In genomic region chr12:67268896-67269631, GRCh38 we compare ENCODE assay signal across 1 cellular context.
TF ChIP-seq lines count a peak whose summit lies in the region.

Gene CAND1 (plus strand): TSS chr12:67269358. CDS start chr12:67269718, 360 bp downstream.

TF ChIP-seq in HepG2, 621 proteins besides CTCF, POLR2A, EP300 and RAD21 (continued from another document and continues in another):
- TF ChIP-seq, protein P1, sequence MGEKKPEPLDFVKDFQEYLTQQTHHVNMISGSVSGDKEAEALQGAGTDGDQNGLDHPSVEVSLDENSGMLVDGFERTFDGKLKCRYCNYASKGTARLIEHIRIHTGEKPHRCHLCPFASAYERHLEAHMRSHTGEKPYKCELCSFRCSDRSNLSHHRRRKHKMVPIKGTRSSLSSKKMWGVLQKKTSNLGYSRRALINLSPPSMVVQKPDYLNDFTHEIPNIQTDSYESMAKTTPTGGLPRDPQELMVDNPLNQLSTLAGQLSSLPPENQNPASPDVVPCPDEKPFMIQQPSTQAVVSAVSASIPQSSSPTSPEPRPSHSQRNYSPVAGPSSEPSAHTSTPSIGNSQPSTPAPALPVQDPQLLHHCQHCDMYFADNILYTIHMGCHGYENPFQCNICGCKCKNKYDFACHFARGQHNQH (CRISPR knock-in tag; IDR thresholded peaks at IDR 0.05): peak; percentile 66
- TF ChIP-seq ZFP62 (CRISPR knock-in tag; IDR thresholded peaks at IDR 0.05): no peak
- TF ChIP-seq ZNF670 (CRISPR knock-in tag; IDR thresholded peaks at IDR 0.05; ENCODE audit: borderline replicate concordance): peak; percentile 88; the same call in 1 of the 2 replicates
- peak; percentile 91; the same call in 1 of the 2 replicates for TF ChIP-seq SAFB2 (CRISPR knock-in tag; IDR thresholded peaks at IDR 0.05; ENCODE audit: borderline replicate concordance, low read depth)
- 0 out of 2 replicates have a peak, but pooled peaks have one; percentile 23 for TF ChIP-seq IRX3 (CRISPR knock-in tag; IDR thresholded peaks at IDR 0.05; ENCODE audit: borderline replicate concordance, low read depth)
- TF ChIP-seq, protein P2, sequence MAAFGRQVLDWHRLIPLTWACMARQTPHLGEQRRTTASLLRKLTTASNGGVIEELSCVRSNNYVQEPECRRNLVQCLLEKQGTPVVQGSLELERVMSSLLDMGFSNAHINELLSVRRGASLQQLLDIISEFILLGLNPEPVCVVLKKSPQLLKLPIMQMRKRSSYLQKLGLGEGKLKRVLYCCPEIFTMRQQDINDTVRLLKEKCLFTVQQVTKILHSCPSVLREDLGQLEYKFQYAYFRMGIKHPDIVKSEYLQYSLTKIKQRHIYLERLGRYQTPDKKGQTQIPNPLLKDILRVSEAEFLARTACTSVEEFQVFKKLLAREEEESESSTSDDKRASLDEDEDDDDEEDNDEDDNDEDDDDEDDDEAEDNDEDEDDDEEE (CRISPR knock-in tag; IDR thresholded peaks at IDR 0.05): peak; percentile 78; the same call in 1 of the 2 replicates
- peak; percentile 63; the same call in 1 of the 2 replicates for TF ChIP-seq NCOR1 (IDR thresholded peaks at IDR 0.05; ENCODE audit: borderline replicate concordance, low read length)
- TF ChIP-seq ZNF362 (CRISPR knock-in tag; IDR thresholded peaks at IDR 0.05; ENCODE audit: borderline replicate concordance): peak; percentile 99
- TF ChIP-seq RORA (CRISPR knock-in tag; IDR thresholded peaks at IDR 0.05): no peak
- peak; percentile 85 for TF ChIP-seq SP5 (CRISPR knock-in tag; IDR thresholded peaks at IDR 0.05; ENCODE audit: borderline replicate concordance, low read depth)
- TF ChIP-seq ZHX1 (CRISPR knock-in tag; IDR thresholded peaks at IDR 0.05; ENCODE audit: low read depth): peak; percentile 69; the same call in 1 of the 2 replicates
- 0 out of 2 replicates have a peak, but pooled peaks have one; percentile 79 for TF ChIP-seq XBP1 (CRISPR knock-in tag; IDR thresholded peaks at IDR 0.05)
- TF ChIP-seq FOXK1 (CRISPR knock-in tag; IDR thresholded peaks at IDR 0.05; ENCODE audit: borderline replicate concordance, low read depth): peak; percentile 88; the same call in 1 of the 2 replicates
- peak; percentile 95 for TF ChIP-seq SP2 (CRISPR knock-in tag; IDR thresholded peaks at IDR 0.05)
- peak; percentile 79; the same call in 1 of the 2 replicates for TF ChIP-seq SP1 (IDR thresholded peaks at IDR 0.05)
- peak; percentile 68 for TF ChIP-seq SP1 (CRISPR knock-in tag; IDR thresholded peaks at IDR 0.05)
- 0 out of 2 replicates have a peak, but pooled peaks have one; percentile 71 for TF ChIP-seq MTF1 (CRISPR knock-in tag; IDR thresholded peaks at IDR 0.05)
- TF ChIP-seq, protein P3, sequence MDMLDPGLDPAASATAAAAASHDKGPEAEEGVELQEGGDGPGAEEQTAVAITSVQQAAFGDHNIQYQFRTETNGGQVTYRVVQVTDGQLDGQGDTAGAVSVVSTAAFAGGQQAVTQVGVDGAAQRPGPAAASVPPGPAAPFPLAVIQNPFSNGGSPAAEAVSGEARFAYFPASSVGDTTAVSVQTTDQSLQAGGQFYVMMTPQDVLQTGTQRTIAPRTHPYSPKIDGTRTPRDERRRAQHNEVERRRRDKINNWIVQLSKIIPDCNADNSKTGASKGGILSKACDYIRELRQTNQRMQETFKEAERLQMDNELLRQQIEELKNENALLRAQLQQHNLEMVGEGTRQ (IDR thresholded peaks at IDR 0.05; ENCODE audit: low read depth, low read length): no peak
- TF ChIP-seq, protein P3 (CRISPR knock-in tag; IDR thresholded peaks at IDR 0.05; ENCODE audit: borderline replicate concordance): peak; percentile 57; the same call in 1 of the 2 replicates
- peak; percentile 60; the same call in 1 of the 2 replicates for TF ChIP-seq FOXK2 (IDR thresholded peaks at IDR 0.05)
- 0 out of 2 replicates have a peak, but pooled peaks have one; percentile 67 for TF ChIP-seq STAT6 (CRISPR knock-in tag; IDR thresholded peaks at IDR 0.05; ENCODE audit: borderline replicate concordance)
- TF ChIP-seq, protein P4, sequence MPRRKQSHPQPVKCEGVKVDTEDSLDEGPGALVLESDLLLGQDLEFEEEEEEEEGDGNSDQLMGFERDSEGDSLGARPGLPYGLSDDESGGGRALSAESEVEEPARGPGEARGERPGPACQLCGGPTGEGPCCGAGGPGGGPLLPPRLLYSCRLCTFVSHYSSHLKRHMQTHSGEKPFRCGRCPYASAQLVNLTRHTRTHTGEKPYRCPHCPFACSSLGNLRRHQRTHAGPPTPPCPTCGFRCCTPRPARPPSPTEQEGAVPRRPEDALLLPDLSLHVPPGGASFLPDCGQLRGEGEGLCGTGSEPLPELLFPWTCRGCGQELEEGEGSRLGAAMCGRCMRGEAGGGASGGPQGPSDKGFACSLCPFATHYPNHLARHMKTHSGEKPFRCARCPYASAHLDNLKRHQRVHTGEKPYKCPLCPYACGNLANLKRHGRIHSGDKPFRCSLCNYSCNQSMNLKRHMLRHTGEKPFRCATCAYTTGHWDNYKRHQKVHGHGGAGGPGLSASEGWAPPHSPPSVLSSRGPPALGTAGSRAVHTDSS (CRISPR knock-in tag; conservative IDR thresholded peaks at IDR 0.05): no peak
- TF ChIP-seq, protein P5, sequence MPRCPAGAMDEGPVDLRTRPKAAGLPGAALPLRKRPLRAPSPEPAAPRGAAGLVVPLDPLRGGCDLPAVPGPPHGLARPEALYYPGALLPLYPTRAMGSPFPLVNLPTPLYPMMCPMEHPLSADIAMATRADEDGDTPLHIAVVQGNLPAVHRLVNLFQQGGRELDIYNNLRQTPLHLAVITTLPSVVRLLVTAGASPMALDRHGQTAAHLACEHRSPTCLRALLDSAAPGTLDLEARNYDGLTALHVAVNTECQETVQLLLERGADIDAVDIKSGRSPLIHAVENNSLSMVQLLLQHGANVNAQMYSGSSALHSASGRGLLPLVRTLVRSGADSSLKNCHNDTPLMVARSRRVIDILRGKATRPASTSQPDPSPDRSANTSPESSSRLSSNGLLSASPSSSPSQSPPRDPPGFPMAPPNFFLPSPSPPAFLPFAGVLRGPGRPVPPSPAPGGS (CRISPR knock-in tag; IDR thresholded peaks at IDR 0.05): peak; percentile 63; the same call in 1 of the 2 replicates
- TF ChIP-seq SNAPC2 (CRISPR knock-in tag; IDR thresholded peaks at IDR 0.05): peak; percentile 34; the same call in 1 of the 2 replicates
- TF ChIP-seq, protein P6, sequence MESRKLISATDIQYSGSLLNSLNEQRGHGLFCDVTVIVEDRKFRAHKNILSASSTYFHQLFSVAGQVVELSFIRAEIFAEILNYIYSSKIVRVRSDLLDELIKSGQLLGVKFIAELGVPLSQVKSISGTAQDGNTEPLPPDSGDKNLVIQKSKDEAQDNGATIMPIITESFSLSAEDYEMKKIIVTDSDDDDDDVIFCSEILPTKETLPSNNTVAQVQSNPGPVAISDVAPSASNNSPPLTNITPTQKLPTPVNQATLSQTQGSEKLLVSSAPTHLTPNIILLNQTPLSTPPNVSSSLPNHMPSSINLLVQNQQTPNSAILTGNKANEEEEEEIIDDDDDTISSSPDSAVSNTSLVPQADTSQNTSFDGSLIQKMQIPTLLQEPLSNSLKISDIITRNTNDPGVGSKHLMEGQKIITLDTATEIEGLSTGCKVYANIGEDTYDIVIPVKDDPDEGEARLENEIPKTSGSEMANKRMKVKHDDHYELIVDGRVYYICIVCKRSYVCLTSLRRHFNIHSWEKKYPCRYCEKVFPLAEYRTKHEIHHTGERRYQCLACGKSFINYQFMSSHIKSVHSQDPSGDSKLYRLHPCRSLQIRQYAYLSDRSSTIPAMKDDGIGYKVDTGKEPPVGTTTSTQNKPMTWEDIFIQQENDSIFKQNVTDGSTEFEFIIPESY (CRISPR knock-in tag; IDR thresholded peaks at IDR 0.05): peak; percentile 23; the same call in 1 of the 2 replicates
- TF ChIP-seq, protein P7, sequence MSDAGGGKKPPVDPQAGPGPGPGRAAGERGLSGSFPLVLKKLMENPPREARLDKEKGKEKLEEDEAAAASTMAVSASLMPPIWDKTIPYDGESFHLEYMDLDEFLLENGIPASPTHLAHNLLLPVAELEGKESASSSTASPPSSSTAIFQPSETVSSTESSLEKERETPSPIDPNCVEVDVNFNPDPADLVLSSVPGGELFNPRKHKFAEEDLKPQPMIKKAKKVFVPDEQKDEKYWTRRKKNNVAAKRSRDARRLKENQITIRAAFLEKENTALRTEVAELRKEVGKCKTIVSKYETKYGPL (CRISPR knock-in tag; IDR thresholded peaks at IDR 0.05): no peak; the same call in 1 of the 2 replicates
- peak; percentile 47 for TF ChIP-seq NR2F2 (IDR thresholded peaks at IDR 0.05; ENCODE audit: borderline replicate concordance, low read depth)
- no peak for TF ChIP-seq PCBP1 (IDR thresholded peaks at IDR 0.05; ENCODE audit: borderline replicate concordance, low read depth, low read length)
- TF ChIP-seq, protein P8, sequence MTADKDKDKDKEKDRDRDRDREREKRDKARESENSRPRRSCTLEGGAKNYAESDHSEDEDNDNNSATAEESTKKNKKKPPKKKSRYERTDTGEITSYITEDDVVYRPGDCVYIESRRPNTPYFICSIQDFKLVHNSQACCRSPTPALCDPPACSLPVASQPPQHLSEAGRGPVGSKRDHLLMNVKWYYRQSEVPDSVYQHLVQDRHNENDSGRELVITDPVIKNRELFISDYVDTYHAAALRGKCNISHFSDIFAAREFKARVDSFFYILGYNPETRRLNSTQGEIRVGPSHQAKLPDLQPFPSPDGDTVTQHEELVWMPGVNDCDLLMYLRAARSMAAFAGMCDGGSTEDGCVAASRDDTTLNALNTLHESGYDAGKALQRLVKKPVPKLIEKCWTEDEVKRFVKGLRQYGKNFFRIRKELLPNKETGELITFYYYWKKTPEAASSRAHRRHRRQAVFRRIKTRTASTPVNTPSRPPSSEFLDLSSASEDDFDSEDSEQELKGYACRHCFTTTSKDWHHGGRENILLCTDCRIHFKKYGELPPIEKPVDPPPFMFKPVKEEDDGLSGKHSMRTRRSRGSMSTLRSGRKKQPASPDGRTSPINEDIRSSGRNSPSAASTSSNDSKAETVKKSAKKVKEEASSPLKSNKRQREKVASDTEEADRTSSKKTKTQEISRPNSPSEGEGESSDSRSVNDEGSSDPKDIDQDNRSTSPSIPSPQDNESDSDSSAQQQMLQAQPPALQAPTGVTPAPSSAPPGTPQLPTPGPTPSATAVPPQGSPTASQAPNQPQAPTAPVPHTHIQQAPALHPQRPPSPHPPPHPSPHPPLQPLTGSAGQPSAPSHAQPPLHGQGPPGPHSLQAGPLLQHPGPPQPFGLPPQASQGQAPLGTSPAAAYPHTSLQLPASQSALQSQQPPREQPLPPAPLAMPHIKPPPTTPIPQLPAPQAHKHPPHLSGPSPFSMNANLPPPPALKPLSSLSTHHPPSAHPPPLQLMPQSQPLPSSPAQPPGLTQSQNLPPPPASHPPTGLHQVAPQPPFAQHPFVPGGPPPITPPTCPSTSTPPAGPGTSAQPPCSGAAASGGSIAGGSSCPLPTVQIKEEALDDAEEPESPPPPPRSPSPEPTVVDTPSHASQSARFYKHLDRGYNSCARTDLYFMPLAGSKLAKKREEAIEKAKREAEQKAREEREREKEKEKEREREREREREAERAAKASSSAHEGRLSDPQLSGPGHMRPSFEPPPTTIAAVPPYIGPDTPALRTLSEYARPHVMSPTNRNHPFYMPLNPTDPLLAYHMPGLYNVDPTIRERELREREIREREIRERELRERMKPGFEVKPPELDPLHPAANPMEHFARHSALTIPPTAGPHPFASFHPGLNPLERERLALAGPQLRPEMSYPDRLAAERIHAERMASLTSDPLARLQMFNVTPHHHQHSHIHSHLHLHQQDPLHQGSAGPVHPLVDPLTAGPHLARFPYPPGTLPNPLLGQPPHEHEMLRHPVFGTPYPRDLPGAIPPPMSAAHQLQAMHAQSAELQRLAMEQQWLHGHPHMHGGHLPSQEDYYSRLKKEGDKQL (CRISPR knock-in tag; IDR thresholded peaks at IDR 0.05; ENCODE audit: low read depth): 0 out of 2 replicates have a peak, but pooled peaks have one; percentile 10
